Comparison of ENCODE assay signal across 23 cellular contexts in genomic region chr10:104234934-104235333, GRCh38.
"Had no signal": no experiment of that assay in that cellular context is flagged by ENCODE, and none has a peak within 500 bp of the region (broad histone marks: within the 10 kb centered on the region; RNA-seq: fewer than 3 reads in every experiment).

No MANE protein-coding gene starts in this region.

- H3K27ac ChIP-seq: RWPE1 had no signal

- H3K4me3 Mint-ChIP-seq: T-cell; T-helper 1 cell treated with Interleukin-12 subunit alpha and Interleukin-12 subunit beta and Interleukin-4 antibody, amounts not matched to agents 30 μg/mL and 1 μg/mL, for 36 hours had no signal

- H3K4me3 ChIP-seq: MG63 had no signal

- H3K9me2 ChIP-seq: SK-N-SH had no signal

- H3K36me3 Mint-ChIP-seq: T-cell had no signal

- H3K36me3 ChIP-seq: MG63 had no signal

- H3K27ac Mint-ChIP-seq: T-cell; T-helper 1 cell treated with Interleukin-12 subunit alpha and Interleukin-12 subunit beta and Interleukin-4 antibody, amounts not matched to agents 30 μg/mL and 1 μg/mL, for 36 hours had no signal

- DNase-seq: Karpas-422; KG1; MG63; NCI-H1092 treated with DMSO at 0.1 percent for 48 hours; NCI-H1436; NCI-H187; NCI-H2029; NCI-H2081 treated with DMSO at 0.1 percent for 48 hours; NCI-H2171; NCI-H226; NCI-H446; NCI-H510A; NCI-H524 treated with DMSO at 0.1 percent for 48 hours; NCI-H69; NCI-H774; NK-92 treated with Interleukin-12 subunit alpha and Interleukin-12 subunit beta, amount 100 ng/mL, for 24 hours; PC-3; SHP77; SK-N-SH; SW 1271; T-cell had no signal

- H3K9ac ChIP-seq: SK-N-SH had no signal

- H3K9me3 ChIP-seq: MG63 had no signal

- H3K4me2 ChIP-seq: SK-N-SH had no signal
